8 cellular contexts compared by ENCODE assay signal in genomic region chr5:116084891-116085715, GRCh38. TPM values are rescaled to one million over a fixed set of nuclear protein-coding genes. Genes with fewer than 3 reads are reported as not detected.
A peak's percentile ranks its signal among the peaks of the same experiment; 100 is the strongest.
DNase-seq lines count a peak whose midpoint lies in the region; ATAC-seq, FAIRE-seq and TF ChIP-seq lines count a peak whose summit lies in the region.

Gene COMMD10 (plus strand): TSS chr5:116085025.

- peaks cover 10% of the 10 kb centered on the region for H3K4me1 Mint-ChIP-seq in astrocyte (ENCODE audit: low read depth, unreplicated experiment)

- under 1% methylated on average over 64 of the region's 64 CpGs for WGBS in hepatocyte (ENCODE audit: low lambda C conversion rate, missing lambda C conversion rate)
- 0 to 1% methylated on average over 59 to 64 of the region's 64 CpGs for WGBS in aorta, 2 donors

- intact Hi-C loops in aorta (cut with DNase I) = no loop called here

- no peak for FAIRE-seq in astrocyte (lab: Jason Lieb, UNC)

- H4K20me1 ChIP-seq in astrocyte (ENCODE audit: insufficient read depth, low read length) (no peaks in the 10 kb centered on the region), hepatocyte (ENCODE audit: insufficient read depth, poor library complexity, severe bottlenecking) (no peaks in the 10 kb centered on the region)

- H3K36me3 ChIP-seq in astrocyte (ENCODE audit: insufficient read depth, low read length) (peaks cover 7% of the 10 kb centered on the region), hepatocyte (replicated peaks; ENCODE audit: insufficient read depth, low read depth) (no peaks in the 10 kb centered on the region), aorta (ENCODE audit: control insufficient read depth in 1 of 2, insufficient read depth in 2 of 2, low read length in 1 of 2) (no peaks in the 10 kb centered on the region)

- peak within 1 kb of the TSS; percentile 99 for H3K27ac Mint-ChIP-seq in astrocyte (ENCODE audit: unreplicated experiment)

- peaks cover 3% of the 10 kb centered on the region for H3K9me3 Mint-ChIP-seq in astrocyte (ENCODE audit: unreplicated experiment)

- H3K79me2 ChIP-seq in astrocyte (ENCODE audit: insufficient read depth, low read length) (peaks cover 27% of the 10 kb centered on the region), hepatocyte (peaks cover 45% of the 10 kb centered on the region)

- H3K4me1 ChIP-seq in astrocyte (ENCODE audit: insufficient read depth, low read length) (peaks cover 6% of the 10 kb centered on the region), hepatocyte (ENCODE audit: insufficient read depth) (peaks cover 14% of the 10 kb centered on the region), aorta (ENCODE audit: control insufficient read depth in 1 of 2, insufficient read depth in 2 of 2, low read length in 2 of 2) (no peaks in the 10 kb centered on the region)

- ATAC-seq in GM18502 (IDR thresholded peaks at IDR 0.05; ENCODE audit: poor library complexity, unreplicated experiment) = peak; percentile 90
- ATAC-seq in HG02884 (IDR thresholded peaks at IDR 0.05; ENCODE audit: unreplicated experiment) = peak; percentile 87
- peak; percentile 97 for ATAC-seq in aorta (ENCODE audit: low FRiP score)

- H3K27me3 ChIP-seq in astrocyte (ENCODE audit: insufficient read depth, low read length) (no peaks in the 10 kb centered on the region), hepatocyte (no peaks in the 10 kb centered on the region), aorta (ENCODE audit: control insufficient read depth in 1 of 2, insufficient read depth in 2 of 2, low read length in 1 of 2) (no peaks in the 10 kb centered on the region)

- peak within 1 kb of the TSS; percentile 75 for H3K4me3 ChIP-seq in astrocyte (ENCODE audit: insufficient read depth, low read depth, low read length)
- H3K4me3 ChIP-seq in hepatocyte = peak within 1 kb of the TSS; percentile 82
- peak within 1 kb of the TSS; percentile 94 to 99 for H3K4me3 ChIP-seq in aorta (ENCODE audit: low read length in 2 of 2)

- H3K9me3 ChIP-seq in astrocyte (ENCODE audit: insufficient read depth, low read depth, low read length) (no peaks in the 10 kb centered on the region), hepatocyte (ENCODE audit: low read depth) (no peaks in the 10 kb centered on the region), aorta (ENCODE audit: control insufficient read depth, low read length) (no peaks in the 10 kb centered on the region)

- H3K9ac ChIP-seq in astrocyte (ENCODE audit: low read length) = peak within 1 kb of the TSS; percentile 92

- peak; percentile 17 for DNase-seq in NCI-H187 treated with DMSO at 0.1 percent for 48 hours (lab: John Stamatoyannopoulos, UW)
- peak; percentile 73 for DNase-seq in T-helper 22 cell (ENCODE audit: low read depth)
- DNase-seq in astrocyte (ENCODE audit: low read depth) = peak; percentile 88
- peak; percentile 86 for DNase-seq in hepatocyte (ENCODE audit: low spot score)
- peak; percentile 76 for DNase-seq in renal cortical epithelial cell (ENCODE audit: low read depth)
- DNase-seq in aorta = peak; percentile 86 to 92

- no peak for TF ChIP-seq CTCF in astrocyte (IDR thresholded peaks at IDR 0.05; ENCODE audit: insufficient read depth, low read depth, low read length)
- TF ChIP-seq CTCF in hepatocyte (IDR thresholded peaks at IDR 0.05; ENCODE audit: poor library complexity) = no peak

- H2AFZ ChIP-seq in astrocyte (ENCODE audit: low read depth, low read length) (peak within 1 kb of the TSS; percentile 95), hepatocyte (peak within 1 kb of the TSS; percentile 98)

- peak within 1 kb of the TSS; percentile 98 for H3K4me3 Mint-ChIP-seq in astrocyte (ENCODE audit: unreplicated experiment)

- H3K36me3 Mint-ChIP-seq in astrocyte (ENCODE audit: low read depth, unreplicated experiment) = peaks cover 7% of the 10 kb centered on the region

- no peaks in the 10 kb centered on the region for H3K27me3 Mint-ChIP-seq in astrocyte (ENCODE audit: low read depth, unreplicated experiment)

- H3K27ac ChIP-seq in astrocyte (ENCODE audit: low read depth, low read length) = peak within 1 kb of the TSS; percentile 90
- peak within 1 kb of the TSS; percentile 95 for H3K27ac ChIP-seq in hepatocyte
- peak within 1 kb of the TSS; percentile 28 to 97 for H3K27ac ChIP-seq in aorta (ENCODE audit: low read depth in 1 of 2, low read length in 2 of 2)

- no peaks in the 10 kb centered on the region for H3K9me2 ChIP-seq in hepatocyte (replicated peaks; ENCODE audit: insufficient read depth)

- H3K4me2 ChIP-seq in astrocyte (ENCODE audit: low read length) = peak within 1 kb of the TSS; percentile 87
- peak within 1 kb of the TSS; percentile 81 for H3K4me2 ChIP-seq in hepatocyte

RNA-seq across cellular contexts. Expression of gene COMMD10, which starts in this region (rescaled TPM):
- total RNA-seq in astrocyte (18.1 and 18.4 TPM in 2 replicates), hepatocyte (52.2 and 62.6 TPM in 2 replicates), renal cortical epithelial cell (42.1 and 72.8 TPM in 2 replicates), aorta (10 to 100 TPM; 24.9 to 36.1 TPM)
- polyA plus RNA-seq in hepatocyte (37.6 and 37.7 TPM in 2 replicates), aorta (10 to 100 TPM; 16.1 to 23.3 TPM)

Comparison
In these comparisons a context has a peak if more than half of its experiments do, and no peak if none do; other contexts are left out.
1. Peak in every context shown above with its lines: DNase-seq, ATAC-seq, H3K4me3 ChIP-seq and H3K27ac ChIP-seq.
2. DNase-seq: peak in every context shown above with its lines; median percentile 89 in aorta; 88 in astrocyte; 86 in hepatocyte; 76 in renal cortical epithelial cell; 73 in T-helper 22 cell; 17 in NCI-H187 treated with DMSO at 0.1 percent for 48 hours.